Comparison of ENCODE assay signal across 29 cellular contexts in the genomic region with DNA sequence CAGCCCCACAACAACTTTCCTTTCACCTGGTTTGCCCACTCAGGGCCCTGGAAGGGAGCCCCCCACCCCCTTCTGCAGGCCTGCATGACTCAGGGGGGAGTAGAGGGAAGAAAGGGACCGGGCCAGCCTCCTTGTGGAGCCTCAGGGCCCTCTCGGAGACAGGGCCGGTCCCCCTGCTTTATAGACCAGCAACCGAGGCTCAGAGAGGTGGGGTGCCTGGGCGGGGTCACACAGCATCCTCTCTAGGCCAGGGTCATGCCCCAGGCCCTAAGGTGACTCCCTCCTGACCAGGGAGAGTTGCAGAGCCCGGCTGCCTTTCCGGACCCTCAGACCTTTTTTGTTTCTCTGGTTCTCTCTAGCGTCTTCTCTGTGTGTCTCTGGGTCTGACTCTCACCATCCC.
"Had no signal": no experiment of that assay in that cellular context is flagged by ENCODE, and none has a peak within 500 bp of the region (broad histone marks: within the 10 kb centered on the region; RNA-seq: fewer than 3 reads in every experiment).

No MANE protein-coding gene starts in this region.

- H3K9me3 Mint-ChIP-seq: activated naive CD4-positive, alpha-beta T cell treated with anti-CD3 and anti-CD28 coated beads, Interleukin-2, amount 50 U/mL, for 24 hours; endodermal cell; immature natural killer cell; natural killer cell treated with Interleukin-12 subunit alpha and Interleukin-12 subunit beta and Interleukin-15 and Interleukin-18, amount 100 ng/mL, for 72 hours; stimulated activated naive B cell treated with anti-CD40 and anti-IgM and Interleukin-4, amounts not matched to agents 10 μg/mL and 1 μg/mL and 100 μg/mL, for 72 hours had no signal

- H3K4me1 Mint-ChIP-seq: activated naive CD4-positive, alpha-beta T cell treated with anti-CD3 and anti-CD28 coated beads, Interleukin-2, amount 50 U/mL, for 24 hours; immature natural killer cell had no signal

- ATAC-seq: activated CD4-positive, CD25-positive, alpha-beta regulatory T cell treated with anti-CD3 and anti-CD28 coated beads, Interleukin-2, amount 50 U/mL, for 24 hours; body of pancreas; foreskin keratinocyte; heart left ventricle; left lobe of liver; mucosa of descending colon; natural killer cell treated with Interleukin-12 subunit alpha and Interleukin-12 subunit beta and Interleukin-15 and Interleukin-18, amount 100 ng/mL, for 72 hours; stimulated activated naive B cell treated with anti-CD40 and anti-IgM and Interleukin-4, amounts not matched to agents 10 μg/mL and 1 μg/mL and 100 μg/mL, for 72 hours; T-helper 17 cell had no signal

- H3K4me3 Mint-ChIP-seq: activated naive CD4-positive, alpha-beta T cell treated with anti-CD3 and anti-CD28 coated beads, Interleukin-2, amount 50 U/mL, for 24 hours; endodermal cell; immature natural killer cell; natural killer cell treated with Interleukin-12 subunit alpha and Interleukin-12 subunit beta and Interleukin-15 and Interleukin-18, amount 100 ng/mL, for 72 hours; stimulated activated naive B cell treated with anti-CD40 and anti-IgM and Interleukin-4, amounts not matched to agents 10 μg/mL and 1 μg/mL and 100 μg/mL, for 72 hours; T-helper 17 cell had no signal

- H3K36me3 ChIP-seq: esophagus muscularis mucosa, heart left ventricle, stomach, tibial artery, WERI-Rb-1 had no signal

- H3K9me3 ChIP-seq: body of pancreas, esophagus muscularis mucosa, heart left ventricle, mucosa of descending colon, stomach, tibial artery had no signal

- H3K4me1 ChIP-seq: foreskin keratinocyte had no signal

- H3K36me3 Mint-ChIP-seq: activated naive CD4-positive, alpha-beta T cell treated with anti-CD3 and anti-CD28 coated beads, Interleukin-2, amount 50 U/mL, for 24 hours; immature natural killer cell; natural killer cell treated with Interleukin-12 subunit alpha and Interleukin-12 subunit beta and Interleukin-15 and Interleukin-18, amount 100 ng/mL, for 72 hours; stimulated activated naive B cell treated with anti-CD40 and anti-IgM and Interleukin-4, amounts not matched to agents 10 μg/mL and 1 μg/mL and 100 μg/mL, for 72 hours had no signal

- H3K27me3 Mint-ChIP-seq: activated naive CD4-positive, alpha-beta T cell treated with anti-CD3 and anti-CD28 coated beads, Interleukin-2, amount 50 U/mL, for 24 hours had no signal

- H3K27ac Mint-ChIP-seq: activated naive CD4-positive, alpha-beta T cell treated with anti-CD3 and anti-CD28 coated beads, Interleukin-2, amount 50 U/mL, for 24 hours; endodermal cell; immature natural killer cell; natural killer cell treated with Interleukin-12 subunit alpha and Interleukin-12 subunit beta and Interleukin-15 and Interleukin-18, amount 100 ng/mL, for 72 hours; progenitor cell of endocrine pancreas; stimulated activated naive B cell treated with anti-CD40 and anti-IgM and Interleukin-4, amounts not matched to agents 10 μg/mL and 1 μg/mL and 100 μg/mL, for 72 hours; T-helper 17 cell had no signal

- H3K27ac ChIP-seq: body of pancreas, esophagus muscularis mucosa, foreskin keratinocyte, heart left ventricle, stomach, tibial artery, WERI-Rb-1 had no signal

- DNase-seq: activated CD4-positive, alpha-beta T cell treated with anti-CD3 and anti-CD28 coated beads for 48 hours; activated CD4-positive, alpha-beta T cell treated with anti-CD3 and anti-CD28 coated beads, Interleukin-2, amount 50 U/mL, for 48 hours; activated CD8-positive, alpha-beta memory T cell treated with anti-CD3 and anti-CD28 coated beads for 24 hours; activated T-cell treated with anti-CD3 and anti-CD28 coated beads, Interleukin-2, amount 50 U/mL, for 1 hour; cerebellar nuclear complex; foreskin keratinocyte; hypothalamus; immature natural killer cell; kidney glomerular epithelial cell; mesendoderm; stimulated activated CD4-positive, alpha-beta T cell treated with anti-CD3 and anti-CD28 coated beads, Interleukin-15, amount 100 ng/mL, for 24 hours; stimulated activated CD4-positive, alpha-beta T cell treated with anti-CD3 and anti-CD28 coated beads, Interleukin-2, amount 100 ng/mL, for 24 hours; stimulated activated naive B cell treated with anti-CD40 and anti-IgM and Interleukin-4, amounts not matched to agents 10 μg/mL and 1 μg/mL and 100 μg/mL, for 72 hours; stomach; T-helper 17 cell; T1000; WERI-Rb-1 had no signal

- H3K4me3 ChIP-seq: body of pancreas, esophagus muscularis mucosa, heart left ventricle, lung, mucosa of descending colon, stomach, tibial artery had no signal

- H3K27me3 ChIP-seq: body of pancreas, heart left ventricle, tibial artery had no signal
